ENCODE assay signal across 19 cellular contexts in genomic region chr5:59249726-59250125, GRCh38.
"Had no signal": no experiment of that assay in that cellular context is flagged by ENCODE, and none has a peak within 500 bp of the region (broad histone marks: within the 10 kb centered on the region; RNA-seq: fewer than 3 reads in every experiment).

No MANE protein-coding gene starts in this region.

- H3K27me3 ChIP-seq: dorsolateral prefrontal cortex, esophagus muscularis mucosa, foreskin keratinocyte, heart right ventricle, left lung had no signal

- H3K9me3 ChIP-seq: esophagus muscularis mucosa, left lung, lower lobe of right lung, mucosa of descending colon had no signal

- H3K27ac Mint-ChIP-seq: immature natural killer cell, mesothelial cell of epicardium had no signal

- H3K9me3 Mint-ChIP-seq: immature natural killer cell had no signal

- H3K4me3 Mint-ChIP-seq: immature natural killer cell, mesothelial cell of epicardium had no signal

- H3K27ac ChIP-seq: coronary artery, dorsolateral prefrontal cortex, foreskin keratinocyte, heart right ventricle, left lung, lower lobe of right lung had no signal

- H3K4me3 ChIP-seq: coronary artery, dorsolateral prefrontal cortex, esophagus muscularis mucosa, heart right ventricle, left lung, lower lobe of right lung, mucosa of descending colon had no signal

- DNase-seq: dermis blood vessel endothelial cell; dorsolateral prefrontal cortex; effector CD4-positive, alpha-beta T cell; effector memory CD4-positive, alpha-beta T cell; foreskin keratinocyte; glutamatergic neuron; head of caudate nucleus; heart right ventricle; hypothalamus; immature natural killer cell; left cardiac atrium; left lung; left ventricle myocardium superior; lower lobe of right lung; mesenchymal stem cell; mucosa of descending colon had no signal

- ATAC-seq: foreskin keratinocyte, heart right ventricle, left cardiac atrium, left lung, left ventricle myocardium superior, lower lobe of right lung, mucosa of descending colon had no signal

- H3K36me3 ChIP-seq: esophagus muscularis mucosa, heart right ventricle, left lung, lower lobe of right lung had no signal

- H3K36me3 Mint-ChIP-seq: immature natural killer cell had no signal
